ENCODE assay signal across 9 cellular contexts in the genomic region with DNA sequence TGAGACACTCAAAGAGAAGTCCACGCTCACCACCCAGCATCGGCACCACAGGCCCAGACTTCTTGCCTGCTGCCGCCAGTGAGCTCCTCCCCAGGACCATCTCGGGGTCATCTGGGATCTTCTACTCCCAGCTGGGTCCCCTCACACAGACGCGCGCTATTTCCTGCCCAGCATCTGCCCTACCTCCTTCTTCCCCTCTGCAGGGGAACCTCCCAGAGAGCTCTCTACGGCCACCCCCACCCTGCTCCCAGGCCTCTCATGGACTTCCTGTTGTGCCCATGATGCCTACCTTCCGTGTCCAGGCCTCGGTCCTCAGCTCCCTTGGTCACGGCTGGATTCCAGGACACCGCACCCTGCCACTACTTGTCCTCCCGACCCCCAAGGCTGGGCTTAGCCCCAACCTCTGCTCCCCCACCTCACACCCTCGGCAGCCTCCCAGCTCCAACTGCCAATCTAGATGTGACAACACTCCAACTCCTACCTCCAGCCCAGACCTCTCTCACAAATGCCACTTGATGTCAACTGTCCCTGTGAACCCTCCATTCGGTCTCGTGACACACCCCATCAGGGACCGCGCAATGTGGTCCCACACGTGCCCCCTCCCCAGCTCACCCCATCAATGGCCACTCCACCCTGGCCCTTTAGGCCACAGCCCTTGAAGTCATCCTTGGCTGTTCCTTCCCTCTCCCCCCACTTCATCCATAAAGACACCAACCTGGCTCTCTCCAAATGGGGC. TPM values are rescaled to one million over a fixed set of nuclear protein-coding genes. Genes with fewer than 3 reads are reported as not detected.
A peak's percentile ranks its signal among the peaks of the same experiment; 100 is the strongest.
DNase-seq lines count a peak whose midpoint lies in the region; ATAC-seq, FAIRE-seq and TF ChIP-seq lines count a peak whose summit lies in the region.
"Had no signal": no experiment of that assay in that cellular context is flagged by ENCODE, and none has a peak within 500 bp of the region (broad histone marks: within the 10 kb centered on the region; RNA-seq: fewer than 3 reads in every experiment).

No MANE protein-coding gene starts in this region.

- H3K4me1 Mint-ChIP-seq in brain (peaks cover 23% of the 10 kb centered on the region), neural progenitor cell (peaks cover 3% of the 10 kb centered on the region)

- H3K36me3 ChIP-seq in Karpas-422 (ENCODE audit: insufficient read depth, low read length), result peaks cover 31% of the 10 kb centered on the region
- H3K36me3 ChIP-seq in neural progenitor cell, result no peaks in the 10 kb centered on the region

- no peaks in the 10 kb centered on the region for H4K20me1 ChIP-seq in Karpas-422 (ENCODE audit: insufficient read depth, low read depth, low read length)
- H4K20me1 ChIP-seq in neural progenitor cell (ENCODE audit: low read depth), result no peaks in the 10 kb centered on the region

- no peak overlapping the region for H3K4me3 Mint-ChIP-seq in brain
- H3K4me3 Mint-ChIP-seq in neural progenitor cell, result no peak overlapping the region

- peaks cover 5% of the 10 kb centered on the region for H3F3A ChIP-seq in neural progenitor cell (ENCODE audit: low read depth)

- no peak for TF ChIP-seq CTCF in brain (conservative IDR thresholded peaks at IDR 0.05)
- no peak for TF ChIP-seq CTCF in neural progenitor cell (IDR thresholded peaks at IDR 0.05)

- no peak for TF ChIP-seq POLR2A in GM12891 (IDR thresholded peaks at IDR 0.05; ENCODE audit: low read depth, low read length)

- H3K4me3 ChIP-seq in Karpas-422 (ENCODE audit: low read length) (peak overlapping the region; percentile 42), neural progenitor cell (no peak overlapping the region)

- H3K9me2 ChIP-seq in Karpas-422 (replicated peaks; ENCODE audit: insufficient read depth, low read length), result no peaks in the 10 kb centered on the region

- peak; percentile 85 for FAIRE-seq in GM12891 (lab: Jason Lieb, UNC)

- H3K9me3 ChIP-seq in Karpas-422 (ENCODE audit: low read length), result no peaks in the 10 kb centered on the region
- no peaks in the 10 kb centered on the region for H3K9me3 ChIP-seq in neural progenitor cell (ENCODE audit: low read depth)

- H2AFZ ChIP-seq in Karpas-422 (ENCODE audit: low read length) (no peak overlapping the region), neural progenitor cell (replicated peaks) (no peak overlapping the region)

- H3K27me3 Mint-ChIP-seq in brain (no peaks in the 10 kb centered on the region), neural progenitor cell (ENCODE audit: insufficient read depth, low read depth) (peaks cover 3% of the 10 kb centered on the region)

- peak overlapping the region; percentile 11 to 89 (median 75) for H3K27ac Mint-ChIP-seq in brain
- H3K27ac Mint-ChIP-seq in neural progenitor cell, result peak overlapping the region; percentile 83

- H3K9ac ChIP-seq in Karpas-422 (ENCODE audit: low read length) (peak overlapping the region; percentile 84), neural progenitor cell (no peak overlapping the region)

- H3K79me2 ChIP-seq in Karpas-422 (ENCODE audit: low read length), result peaks cover 4% of the 10 kb centered on the region; the same call in 1 of the 2 replicates
- no peaks in the 10 kb centered on the region for H3K79me2 ChIP-seq in neural progenitor cell (ENCODE audit: low read depth)

- ATAC-seq in HG02884 (IDR thresholded peaks at IDR 0.05; ENCODE audit: unreplicated experiment), result no peak

- peaks cover 47% of the 10 kb centered on the region for H3K36me3 Mint-ChIP-seq in brain
- peaks cover 20% of the 10 kb centered on the region for H3K36me3 Mint-ChIP-seq in neural progenitor cell

- peak overlapping the region; percentile 86 for H3K4me2 ChIP-seq in Karpas-422 (ENCODE audit: low read depth, low read length, poor library complexity, severe bottlenecking)
- H3K4me2 ChIP-seq in neural progenitor cell, result no peak overlapping the region

- H3K4me1 ChIP-seq in Karpas-422 (ENCODE audit: low read length) (peaks cover 96% of the 10 kb centered on the region), neural progenitor cell (no peaks in the 10 kb centered on the region)

- DNase-seq in GM12891 (ENCODE audit: insufficient read length, low spot score) (peak; percentile 66), Karpas-422 (peak; percentile 93), neural progenitor cell (ENCODE audit: low spot score) (no peak), HuH-7.5 (ENCODE audit: low spot score) (no peak), ecto neural progenitor cell (ENCODE audit: low spot score) (no peak), medulla oblongata (ENCODE audit: extremely low spot score) (no peak)
- DNase-seq: NK-92 treated with Interleukin-12 subunit alpha and Interleukin-12 subunit beta, amount 100 ng/mL, for 24 hours had no signal

- H3K9me3 Mint-ChIP-seq in brain (no peaks in the 10 kb centered on the region), neural progenitor cell (no peaks in the 10 kb centered on the region)

- H3K27ac ChIP-seq in Karpas-422 (ENCODE audit: low read length) (peak overlapping the region; percentile 100), neural progenitor cell (no peak overlapping the region)

- no peaks in the 10 kb centered on the region for H3K27me3 ChIP-seq in Karpas-422 (ENCODE audit: low read length)
- H3K27me3 ChIP-seq in neural progenitor cell, result no peaks in the 10 kb centered on the region

TF ChIP-seq in GM12891, 5 proteins besides CTCF, POLR2A, EP300 and RAD21:
- TF ChIP-seq POLR2AphosphoS5 (IDR thresholded peaks at IDR 0.05; ENCODE audit: low read depth, low read length) (no peak; the same call in 1 of the 2 replicates), SPI1 (IDR thresholded peaks at IDR 0.05; ENCODE audit: low read depth, low read length) (peak; percentile 31; the same call in 1 of the 2 replicates), POU2F2 (IDR thresholded peaks at IDR 0.05; ENCODE audit: low read depth, low read length) (no peak)

RNA-seq across cellular contexts. Expression of gene SGSM3, which starts 45.3 kb away (rescaled TPM):
- polyA plus RNA-seq in GM12891 (2012; ENCODE audit: low read depth, missing spikeins), result 48.9 TPM
- total RNA-seq in Karpas-422 (2014; rRNA removed; shearing (Covaris generic); ENCODE audit: low replicate concordance), result 108 and 251 TPM in 2 replicates
- polyA plus RNA-seq in brain (ENCODE audit: insufficient read depth, low read depth, low replicate concordance), result 52.9 TPM
- total RNA-seq in neural progenitor cell (ENCODE audit: low replicate concordance), result 55.2 and 127 TPM in 2 replicates

Comparison
In these comparisons a context has a peak if more than half of its experiments do, and no peak if none do; other contexts are left out.
1. DNase-seq: peak in GM12891 (single experiment) and Karpas-422 (single experiment); none in neural progenitor cell (single experiment), HuH-7.5 (single experiment), ecto neural progenitor cell (single experiment) and medulla oblongata (single experiment).